11 cellular contexts compared by ENCODE assay signal in the genomic region with DNA sequence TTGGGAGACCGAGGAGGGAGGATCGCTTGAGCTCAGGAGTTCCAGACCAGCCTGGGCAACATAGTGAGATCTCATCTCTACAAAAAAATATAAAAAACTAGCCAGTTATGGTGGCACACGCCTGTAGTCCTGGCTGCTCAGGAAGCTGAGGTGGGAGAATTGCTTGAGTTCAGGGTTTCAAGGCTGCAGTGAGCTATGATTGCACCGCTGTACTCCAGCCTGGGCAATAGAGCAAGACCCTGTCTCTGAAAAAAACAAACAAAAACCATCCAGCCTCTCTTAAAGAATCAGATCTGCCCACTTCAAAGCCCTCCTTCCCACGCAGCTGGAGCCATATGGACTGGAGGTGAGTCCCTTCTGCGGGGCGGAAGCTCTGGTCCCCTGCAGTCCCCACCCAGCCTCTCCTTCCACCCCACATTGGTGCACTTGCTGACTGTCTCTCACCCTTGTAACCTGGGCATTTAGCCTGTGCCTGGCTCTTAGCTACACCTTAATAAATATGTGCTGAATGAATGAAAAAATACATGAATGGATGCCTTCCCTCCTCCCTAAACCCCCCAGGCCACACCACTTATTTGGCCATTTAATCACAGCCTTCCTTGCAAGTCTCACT. TPM values are rescaled to one million over a fixed set of nuclear protein-coding genes. Genes with fewer than 3 reads are reported as not detected.
DNase-seq lines count a peak whose midpoint lies in the region; ATAC-seq and TF ChIP-seq lines count a peak whose summit lies in the region.
"Had no signal": no experiment of that assay in that cellular context is flagged by ENCODE, and none has a peak within 500 bp of the region (broad histone marks: within the 10 kb centered on the region; RNA-seq: fewer than 3 reads in every experiment).

No MANE protein-coding gene starts in this region.

- H3K9ac ChIP-seq in trophoblast cell (ENCODE audit: low read length), result no peak overlapping the region

- H3K18ac ChIP-seq in trophoblast cell (ENCODE audit: low read length), result peak overlapping the region; percentile 84

- H3K9me2 ChIP-seq in PC-9 (ENCODE audit: insufficient read depth), result no peaks in the 10 kb centered on the region

- peak overlapping the region; percentile 94 for H4K91ac ChIP-seq in trophoblast cell (ENCODE audit: low read depth, low read length)

- H3K36me3 ChIP-seq in ACC112 (ENCODE audit: insufficient read depth, low read length) (no peaks in the 10 kb centered on the region), PC-9 (ENCODE audit: low read depth) (no peaks in the 10 kb centered on the region), trophoblast cell (ENCODE audit: control insufficient read depth in 1 of 2, insufficient read depth in 2 of 2, low read length in 2 of 2) (no peaks in the 10 kb centered on the region)
- H3K36me3 ChIP-seq: BE2C had no signal

- H3F3A ChIP-seq in PC-9 (ENCODE audit: insufficient read depth, low read depth), result peaks cover 70% of the 10 kb centered on the region

- no peak overlapping the region for H3K23ac ChIP-seq in trophoblast cell (ENCODE audit: low read length)

- H4K8ac ChIP-seq in trophoblast cell (ENCODE audit: low read depth, low read length), result peak overlapping the region; percentile 89

- H2AK5ac ChIP-seq in trophoblast cell (ENCODE audit: low read length), result peak overlapping the region; percentile 99

- TF ChIP-seq CTCF in PC-9 (conservative IDR thresholded peaks at IDR 0.05), result no peak

- H3K79me2 ChIP-seq in ACC112 (ENCODE audit: control insufficient read depth, insufficient read depth, low read length, unreplicated experiment) (no peaks in the 10 kb centered on the region), PC-9 (ENCODE audit: low read depth) (no peaks in the 10 kb centered on the region), trophoblast cell (ENCODE audit: control insufficient read depth, insufficient read depth, low read length, poor library complexity) (peaks cover 3% of the 10 kb centered on the region)

- H2AFZ ChIP-seq in ACC112 (ENCODE audit: low read length, unreplicated experiment), result peak overlapping the region; percentile 52
- peak overlapping the region; percentile 65 for H2AFZ ChIP-seq in PC-9
- H2AFZ ChIP-seq in trophoblast cell (ENCODE audit: insufficient read depth, low read length, poor library complexity), result peak overlapping the region; percentile 43

- DNase-seq in PC-9 (no peak), epithelial cell of prostate (ENCODE audit: low read depth, low spot score) (no peak), trophoblast cell (no peak), kidney tubule cell (ENCODE audit: low spot score) (no peak), OCI-M2 (lab: John Stamatoyannopoulos, UW; ENCODE audit: unreplicated experiment) (no peak), NCI-H2029 (lab: John Stamatoyannopoulos, UW) (no peak)
- DNase-seq: DMS79, NCI-H1048 had no signal

- CTCF ChIA-PET in PC-9 (lab: Charles Lee), result interaction anchor here (0.6 kb wide), 1 partner anchor 46 kb away, joined by 3 read pairs; no protein-coding TSS in a partner anchor

- no peaks in the 10 kb centered on the region for H4K20me1 ChIP-seq in PC-9 (ENCODE audit: insufficient read depth)

- no peaks in the 10 kb centered on the region for H3K27me3 ChIP-seq in ACC112 (ENCODE audit: insufficient read depth, low read length)
- H3K27me3 ChIP-seq in PC-9 (ENCODE audit: insufficient read depth, low read depth), result no peaks in the 10 kb centered on the region
- H3K27me3 ChIP-seq in trophoblast cell (ENCODE audit: insufficient read depth, low read length), result no peaks in the 10 kb centered on the region
- H3K27me3 ChIP-seq: BE2C had no signal

- no TSS peak for BruUV-seq in PC-9 (replicated peaks; lab: Mats Ljungman, UMichigan)

- intact Hi-C loops in PC-9 (cut with micrococcal nuclease; ENCODE audit: unreplicated experiment), result no loop called here

- POLR2A ChIA-PET in PC-9 (lab: Charles Lee; ENCODE audit: unreplicated experiment), result interaction anchor here (0.7 to 1.2 kb wide), 3 partner anchors 46 to 213 kb away, joined by 3 to 13 read pairs (median 5); no protein-coding TSS in a partner anchor

- peak overlapping the region; percentile 95 for H2BK5ac ChIP-seq in trophoblast cell (ENCODE audit: low read depth, low read length, poor library complexity)

- H3K14ac ChIP-seq in trophoblast cell (ENCODE audit: low read length), result peak overlapping the region; percentile 94

- H4K12ac ChIP-seq in trophoblast cell (ENCODE audit: low read depth, low read length), result peak overlapping the region; percentile 74

- H3K9me3 ChIP-seq in PC-9 (ENCODE audit: insufficient read depth, low read depth) (no peaks in the 10 kb centered on the region), trophoblast cell (ENCODE audit: insufficient read depth, low read depth, low read length) (peaks cover 1% of the 10 kb centered on the region)
- H3K9me3 ChIP-seq: BE2C had no signal

- H3K4ac ChIP-seq in trophoblast cell (ENCODE audit: low read depth, low read length), result peak overlapping the region; percentile 65

- peak overlapping the region; percentile 98 for H2BK120ac ChIP-seq in trophoblast cell (ENCODE audit: insufficient read depth, low read length, poor library complexity)

- H3K79me1 ChIP-seq in trophoblast cell (ENCODE audit: low read length), result peaks cover 25% of the 10 kb centered on the region

- peaks cover 16% of the 10 kb centered on the region for H3K4me1 ChIP-seq in ACC112 (ENCODE audit: control insufficient read depth, insufficient read depth, low read length, unreplicated experiment)
- H3K4me1 ChIP-seq in PC-9 (replicated peaks; ENCODE audit: insufficient read depth), result peaks cover 54% of the 10 kb centered on the region
- peaks cover 20 to 29% of the 10 kb centered on the region in 2 experiments for H3K4me1 ChIP-seq in trophoblast cell (ENCODE audit: control insufficient read depth in 1 of 2, insufficient read depth in 2 of 2, low read length in 2 of 2)

- H3K4me2 ChIP-seq in PC-9, result peak overlapping the region; percentile 64
- H3K4me2 ChIP-seq in trophoblast cell (ENCODE audit: low read length), result peak overlapping the region; percentile 64

- H3K4me3 ChIP-seq in ACC112 (ENCODE audit: low read depth, low read length), result 0 out of 2 replicates have a peak overlapping the region, but pooled peaks have one; percentile 34
- H3K4me3 ChIP-seq in PC-9, result peak overlapping the region; percentile 20; the same call in 1 of the 2 replicates
- no peak overlapping the region for H3K4me3 ChIP-seq in trophoblast cell (ENCODE audit: low read depth, low read length)

- H3K27ac ChIP-seq in ACC112 (ENCODE audit: low read depth, low read length), result peak overlapping the region; percentile 15; the same call in 1 of the 2 replicates
- peak overlapping the region; percentile 71 for H3K27ac ChIP-seq in PC-9
- peak overlapping the region; percentile 58 for H3K27ac ChIP-seq in epithelial cell of prostate
- peak overlapping the region; percentile 90 for H3K27ac ChIP-seq in trophoblast cell (ENCODE audit: low read depth, low read length)

- no peak for ATAC-seq in HG02840 (IDR thresholded peaks at IDR 0.05; ENCODE audit: low FRiP score, unreplicated experiment)

- peak overlapping the region; percentile 99 for H2BK12ac ChIP-seq in trophoblast cell (ENCODE audit: low read length)

- WGBS in trophoblast cell (ENCODE audit: extremely low coverage, insufficient coverage, insufficient read length), result no CpG with 5 or more reads among the region's 7 CpGs

RNA-seq across cellular contexts. Expression of gene PARD6B, which starts 7.2 kb away (rescaled TPM):
- total RNA-seq in PC-9 (2021), result 52.2 and 80.3 TPM in 2 replicates
- 9.4 and 9.5 TPM in 2 replicates for polyA plus RNA-seq in trophoblast cell (2013)

RNA-seq across cellular contexts. Expression of gene RIPOR3, which starts 32.9 kb away (rescaled TPM):
- total RNA-seq in PC-9 (2021), result 4.1 and 6.3 TPM in 2 replicates
- 0.12 and 0.15 TPM in 2 replicates for polyA plus RNA-seq in trophoblast cell (2013)

Comparison
In these comparisons a context has a peak if more than half of its experiments do, and no peak if none do; other contexts are left out.
1. H3K27ac ChIP-seq: peak in every context shown above with its lines; median percentile 90 in trophoblast cell; 71 in PC-9; 58 in epithelial cell of prostate; 15 in ACC112.